In the genomic region with DNA sequence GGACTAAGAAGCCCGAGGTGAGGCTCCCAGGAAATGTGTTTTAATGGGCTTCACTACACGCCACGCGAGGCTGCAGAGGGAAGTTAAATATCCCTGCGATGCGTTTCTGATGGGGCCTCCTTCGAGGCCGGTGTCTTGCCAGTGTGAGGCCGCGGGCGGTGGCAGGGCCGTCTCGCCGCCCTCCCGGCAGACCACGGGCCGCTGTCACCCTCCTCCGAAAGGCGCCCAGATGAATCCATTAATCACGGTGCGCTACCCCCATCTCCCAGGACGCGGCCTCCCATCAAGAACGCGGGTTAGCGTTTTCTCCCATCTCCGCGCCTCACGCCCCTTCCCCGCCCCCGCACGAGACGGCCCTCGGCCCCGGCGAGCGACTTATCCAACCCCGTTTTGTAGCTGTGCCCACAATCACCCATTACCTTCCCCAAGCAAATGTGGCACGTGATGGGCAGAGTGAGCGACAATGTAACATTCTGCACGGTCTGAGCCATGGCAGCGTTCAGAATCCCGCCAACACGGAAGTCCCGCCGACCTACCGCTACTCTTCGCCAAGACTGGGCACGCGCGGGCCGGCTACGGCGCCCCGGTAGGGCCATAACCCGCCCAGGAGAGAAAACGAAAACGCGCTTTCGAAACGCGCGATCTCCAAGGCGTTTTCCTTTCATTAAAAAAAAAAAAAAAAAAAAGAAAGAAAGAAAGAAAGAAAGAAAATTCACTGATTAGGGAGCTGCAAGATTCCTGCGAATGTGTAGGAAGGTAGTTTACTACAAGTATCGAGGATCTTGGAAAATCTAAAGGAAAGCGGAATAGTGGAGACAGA, we compare ENCODE assay signal across 8 cellular contexts. TPM values are rescaled to one million over a fixed set of nuclear protein-coding genes. Genes with fewer than 3 reads are reported as not detected.
DNase-seq lines count a peak whose midpoint lies in the region; ATAC-seq and TF ChIP-seq lines count a peak whose summit lies in the region.

Gene OBI1, minus strand, starts transcription at position 526 of the 820 bp plus-strand sequence. Its CDS starts 35 bp downstream, at position 491.

- H3K27ac Mint-ChIP-seq in naive thymus-derived CD8-positive, alpha-beta T cell: peak within 1 kb of the TSS; percentile 96 to 99 (median 97)
- peak within 1 kb of the TSS; percentile 97 for H3K27ac Mint-ChIP-seq in stimulated activated naive B cell treated with anti-CD40 and anti-IgM and Interleukin-4, amounts not matched to agents 10 μg/mL and 1 μg/mL and 100 μg/mL, for 72 hours

- ATAC-seq in GM21825 (IDR thresholded peaks at IDR 0.05; ENCODE audit: unreplicated experiment): peak; percentile 79
- peak; percentile 93 to 94 for ATAC-seq in naive thymus-derived CD8-positive, alpha-beta T cell
- ATAC-seq in stimulated activated naive B cell treated with anti-CD40 and anti-IgM and Interleukin-4, amounts not matched to agents 10 μg/mL and 1 μg/mL and 100 μg/mL, for 72 hours (replicated peaks): peak; percentile 95

- H3K9me3 ChIP-seq in KOPT-K1 (ENCODE audit: insufficient read depth, low read length, poor library complexity, severe bottlenecking): no peaks in the 10 kb centered on the region

- peak; percentile 89 for DNase-seq in Daoy (ENCODE audit: low read depth)
- peak; percentile 88 for DNase-seq in RPMI8226
- DNase-seq in activated T-helper 1 cell treated with anti-CD3 and anti-CD28 coated beads, Interleukin-2, amount 50 U/mL, for 16 hours (ENCODE audit: low read depth in 1 of 2, low spot score in 1 of 2): peak; percentile 78 to 83
- DNase-seq in fibroblast of mammary gland (ENCODE audit: low read depth): peak; percentile 89
- DNase-seq in naive thymus-derived CD8-positive, alpha-beta T cell: peak; percentile 82 to 94 (median 90)
- DNase-seq in stimulated activated naive B cell treated with anti-CD40 and anti-IgM and Interleukin-4, amounts not matched to agents 10 μg/mL and 1 μg/mL and 100 μg/mL, for 72 hours: peak; percentile 88

- H3K4me3 ChIP-seq in fibroblast of mammary gland (ENCODE audit: control insufficient read depth, low read depth, low read length): peak within 1 kb of the TSS; percentile 95

- no peak for TF ChIP-seq CTCF in fibroblast of mammary gland (conservative IDR thresholded peaks at IDR 0.05; ENCODE audit: control insufficient read depth, insufficient read depth, low read depth, low read length)

- H3K4me1 Mint-ChIP-seq in naive thymus-derived CD8-positive, alpha-beta T cell: peaks cover 26 to 43% (median 40%) of the 10 kb centered on the region in 4 donors
- H3K4me1 Mint-ChIP-seq in stimulated activated naive B cell treated with anti-CD40 and anti-IgM and Interleukin-4, amounts not matched to agents 10 μg/mL and 1 μg/mL and 100 μg/mL, for 72 hours: peaks cover 17 to 32% of the 10 kb centered on the region in 2 donors

- H3K9me3 Mint-ChIP-seq in naive thymus-derived CD8-positive, alpha-beta T cell: no peaks in the 10 kb centered on the region
- H3K9me3 Mint-ChIP-seq in stimulated activated naive B cell treated with anti-CD40 and anti-IgM and Interleukin-4, amounts not matched to agents 10 μg/mL and 1 μg/mL and 100 μg/mL, for 72 hours: no peaks in the 10 kb centered on the region

- POLR2A ChIA-PET in naive thymus-derived CD8-positive, alpha-beta T cell (lab: Charles Lee): interaction anchor here (0.6 to 0.9 kb wide), 3 partner anchors 39 to 747 kb away, joined by 3 to 7 read pairs (median 3); partner anchors contain the start of gene RBM26

- H3K36me3 Mint-ChIP-seq in naive thymus-derived CD8-positive, alpha-beta T cell: peaks cover 0 to 11% (median 4%) of the 10 kb centered on the region in 3 donors
- H3K36me3 Mint-ChIP-seq in stimulated activated naive B cell treated with anti-CD40 and anti-IgM and Interleukin-4, amounts not matched to agents 10 μg/mL and 1 μg/mL and 100 μg/mL, for 72 hours: peaks cover 3 to 15% of the 10 kb centered on the region in 2 donors

- peaks cover 14% of the 10 kb centered on the region for H3K36me3 ChIP-seq in KOPT-K1 (ENCODE audit: insufficient read depth, low read length)

- peak within 1 kb of the TSS; percentile 95 to 100 (median 99) for H3K4me3 Mint-ChIP-seq in naive thymus-derived CD8-positive, alpha-beta T cell
- peak within 1 kb of the TSS; percentile 92 to 97 for H3K4me3 Mint-ChIP-seq in stimulated activated naive B cell treated with anti-CD40 and anti-IgM and Interleukin-4, amounts not matched to agents 10 μg/mL and 1 μg/mL and 100 μg/mL, for 72 hours

- H3K27me3 Mint-ChIP-seq in naive thymus-derived CD8-positive, alpha-beta T cell: peaks cover 0 to 3% (median 0%) of the 10 kb centered on the region in 5 donors
- no peaks in the 10 kb centered on the region for H3K27me3 Mint-ChIP-seq in stimulated activated naive B cell treated with anti-CD40 and anti-IgM and Interleukin-4, amounts not matched to agents 10 μg/mL and 1 μg/mL and 100 μg/mL, for 72 hours

- peak within 1 kb of the TSS; percentile 79 for H3K27ac ChIP-seq in KOPT-K1 (ENCODE audit: low read depth, low read length, poor library complexity, severe bottlenecking)

RNA-seq across cellular contexts. Expression of gene OBI1, which starts in this region (rescaled TPM):
- total RNA-seq in Daoy (2014; rRNA removed; shearing (Covaris generic)): 21.1 and 22.5 TPM in 2 replicates
- total RNA-seq in naive thymus-derived CD8-positive, alpha-beta T cell: 10 to 100 TPM; 15.9 to 16.6 TPM
- 10 to 100 TPM in 1 of 3 donors, 1 to 10 TPM in 2; 8.3 to 12.1 (median 9.6) TPM for polyA plus RNA-seq in naive thymus-derived CD8-positive, alpha-beta T cell

Comparison
In these comparisons a context has a peak if more than half of its experiments do, and no peak if none do; other contexts are left out.
1. Peak in every context shown above with its lines: DNase-seq, ATAC-seq, H3K4me3 ChIP-seq and H3K27ac ChIP-seq.